In the genomic region with DNA sequence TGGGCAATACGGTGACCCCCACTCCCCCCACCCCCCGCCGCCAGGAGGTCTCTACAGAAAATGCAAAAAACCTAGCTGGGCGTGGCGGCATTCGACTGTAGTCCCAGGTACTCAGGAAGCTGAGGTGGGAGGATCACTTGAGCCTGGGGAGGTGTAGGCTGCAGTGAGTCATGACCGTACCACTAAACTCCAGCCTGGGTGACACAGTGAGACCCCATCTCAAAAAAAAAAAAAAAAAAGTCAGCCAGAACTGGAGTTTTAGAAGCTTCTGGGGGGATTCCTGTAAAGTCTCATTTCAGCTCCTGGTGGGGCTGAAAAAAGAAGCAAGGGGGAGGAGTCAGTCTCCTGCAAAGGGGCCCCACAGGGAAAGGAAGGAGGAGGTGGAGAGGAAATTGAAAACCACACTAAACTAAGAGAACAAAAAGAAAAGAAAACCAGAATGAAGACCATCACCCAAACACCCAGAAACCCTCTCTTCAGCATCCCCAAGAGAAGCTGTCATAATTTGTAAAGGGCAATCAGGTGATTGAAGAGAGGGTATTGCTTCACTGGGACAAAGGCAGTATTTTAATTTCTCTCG, we compare ENCODE assay signal across 11 cellular contexts. TPM values are rescaled to one million over a fixed set of nuclear protein-coding genes. Genes with fewer than 3 reads are reported as not detected.
DNase-seq lines count a peak whose midpoint lies in the region; ATAC-seq and FAIRE-seq lines count a peak whose summit lies in the region.
"Had no signal": no experiment of that assay in that cellular context is flagged by ENCODE, and none has a peak within 500 bp of the region (broad histone marks: within the 10 kb centered on the region; RNA-seq: fewer than 3 reads in every experiment).

No MANE protein-coding gene starts in this region.

- H3K27ac ChIP-seq in iPS-20b (ENCODE audit: low read length), result no peak overlapping the region

- no peaks in the 10 kb centered on the region for H3K9me3 ChIP-seq in iPS-20b (ENCODE audit: insufficient read depth, low read depth, low read length)
- H3K9me3 ChIP-seq: tibial nerve had no signal

- POLR2A ChIA-PET in activated CD4-positive, alpha-beta memory T cell treated with anti-CD3 and anti-CD28 coated beads, Interleukin-2, amount 10 ng/mL, durations not matched to agents 7 days and 5 days (lab: Charles Lee), result interaction anchor here (0.6 to 11.2 kb wide), 11 partner anchors 11 to 819 kb away, joined by 3 to 204 read pairs (median 4); partner anchors contain the start of genes BCL2L1 and COMMD7

- H3K4me1 Mint-ChIP-seq in activated CD4-positive, alpha-beta memory T cell treated with anti-CD3 and anti-CD28 coated beads, Interleukin-2, amount 10 ng/mL, durations not matched to agents 7 days and 5 days, result peaks cover 69% of the 10 kb centered on the region

- peaks cover 48% of the 10 kb centered on the region for H3K27me3 ChIP-seq in iPS-20b (ENCODE audit: insufficient read depth, low read length)

- H3K9ac ChIP-seq in iPS-20b (ENCODE audit: low read depth, low read length), result no peak overlapping the region

- H3K4me3 Mint-ChIP-seq in activated CD4-positive, alpha-beta memory T cell treated with anti-CD3 and anti-CD28 coated beads, Interleukin-2, amount 10 ng/mL, durations not matched to agents 7 days and 5 days, result peak overlapping the region; percentile 80

- ATAC-seq in HG02970 (IDR thresholded peaks at IDR 0.05; ENCODE audit: low FRiP score, unreplicated experiment) (no peak), HG02840 (IDR thresholded peaks at IDR 0.05; ENCODE audit: low FRiP score, unreplicated experiment) (no peak)

- peaks cover 15% of the 10 kb centered on the region; the same call in 1 of the 2 replicates for H3K4me1 ChIP-seq in iPS-20b (ENCODE audit: insufficient read depth, low read length)

- CTCF ChIA-PET in activated CD4-positive, alpha-beta memory T cell treated with anti-CD3 and anti-CD28 coated beads, Interleukin-2, amount 10 ng/mL, durations not matched to agents 7 days and 5 days (lab: Charles Lee), result interaction anchor here (0.9 to 11.3 kb wide), 5 partner anchors 11 to 118 kb away, joined by 3 to 149 read pairs (median 3); no protein-coding TSS in a partner anchor

- H3K9me3 Mint-ChIP-seq in activated CD4-positive, alpha-beta memory T cell treated with anti-CD3 and anti-CD28 coated beads, Interleukin-2, amount 10 ng/mL, durations not matched to agents 7 days and 5 days, result no peaks in the 10 kb centered on the region

- H3K36me3 ChIP-seq in iPS-20b (ENCODE audit: insufficient read depth, low read depth, low read length), result no peaks in the 10 kb centered on the region
- H3K36me3 ChIP-seq: tibial nerve had no signal

- DNase-seq in stimulated activated CD4-positive, alpha-beta T cell treated with anti-CD3 and anti-CD28 coated beads, Interleukin-12 subunit alpha, Interleukin-12 subunit beta, amount 100 ng/mL, for 4 hours, result peak; percentile 53
- DNase-seq in stimulated activated CD4-positive, alpha-beta T cell treated with anti-CD3 and anti-CD28 coated beads, Interleukin-2, amount 100 ng/mL, for 48 hours, result no peak
- DNase-seq in activated CD4-positive, alpha-beta memory T cell treated with anti-CD3 and anti-CD28 coated beads, Interleukin-2, amount 10 ng/mL, durations not matched to agents 7 days and 5 days, result peak; percentile 65
- DNase-seq in NCI-H774 (lab: John Stamatoyannopoulos, UW), result no peak
- no peak for DNase-seq in frontal cortex (ENCODE audit: low spot score in 2 of 2)

- no peaks in the 10 kb centered on the region for H3K27me3 Mint-ChIP-seq in activated CD4-positive, alpha-beta memory T cell treated with anti-CD3 and anti-CD28 coated beads, Interleukin-2, amount 10 ng/mL, durations not matched to agents 7 days and 5 days

- H3K36me3 Mint-ChIP-seq in activated CD4-positive, alpha-beta memory T cell treated with anti-CD3 and anti-CD28 coated beads, Interleukin-2, amount 10 ng/mL, durations not matched to agents 7 days and 5 days (ENCODE audit: low read depth), result peaks cover 16% of the 10 kb centered on the region

- no peak for FAIRE-seq in frontal cortex (lab: Jason Lieb, UNC)
- FAIRE-seq: D721Med, endometrium had no signal

- H3K27ac Mint-ChIP-seq in activated CD4-positive, alpha-beta memory T cell treated with anti-CD3 and anti-CD28 coated beads, Interleukin-2, amount 10 ng/mL, durations not matched to agents 7 days and 5 days, result peak overlapping the region; percentile 100

- peak overlapping the region; percentile 29; the same call in 1 of the 2 replicates for H3K4me3 ChIP-seq in iPS-20b (ENCODE audit: low read length)
- H3K4me3 ChIP-seq: tibial nerve had no signal

RNA-seq across cellular contexts. Expression of gene NOL4L, which starts 50.4 kb away (rescaled TPM):
- total RNA-seq in activated CD4-positive, alpha-beta memory T cell treated with anti-CD3 and anti-CD28 coated beads, Interleukin-2, amount 10 ng/mL, durations not matched to agents 7 days and 5 days, result 10 to 100 TPM; 17.1 to 19.1 TPM
- total RNA-seq in frontal cortex, result 13.0 TPM

Comparison
In these comparisons a context has a peak if more than half of its experiments do, and no peak if none do; other contexts are left out.
1. DNase-seq: peak in stimulated activated CD4-positive, alpha-beta T cell treated with anti-CD3 and anti-CD28 coated beads, Interleukin-12 subunit alpha, Interleukin-12 subunit beta, amount 100 ng/mL, for 4 hours (single experiment) and activated CD4-positive, alpha-beta memory T cell treated with anti-CD3 and anti-CD28 coated beads, Interleukin-2, amount 10 ng/mL, durations not matched to agents 7 days and 5 days (single experiment); none in stimulated activated CD4-positive, alpha-beta T cell treated with anti-CD3 and anti-CD28 coated beads, Interleukin-2, amount 100 ng/mL, for 48 hours (0 of 2), NCI-H774 (single experiment) and frontal cortex (0 of 2).